ENCODE assay signal across 13 cellular contexts in genomic region chr1:214310010-214310409, GRCh38. TPM values are rescaled to one million over a fixed set of nuclear protein-coding genes. Genes with fewer than 3 reads are reported as not detected.
A peak's percentile ranks its signal among the peaks of the same experiment; 100 is the strongest.
DNase-seq lines count a peak whose midpoint lies in the region; ATAC-seq and TF ChIP-seq lines count a peak whose summit lies in the region.
"Had no signal": no experiment of that assay in that cellular context is flagged by ENCODE, and none has a peak within 500 bp of the region (broad histone marks: within the 10 kb centered on the region; RNA-seq: fewer than 3 reads in every experiment).

No MANE protein-coding gene starts in this region.

- CTCF ChIA-PET in CD8-positive, alpha-beta T cell (lab: Charles Lee) = interaction anchor here (1.8 kb wide), 1 partner anchor 48 kb away, joined by 6 read pairs; no protein-coding TSS in a partner anchor
- CTCF ChIA-PET in RWPE1 (lab: Yijun Ruan, JAX) = no interaction called here

- no peak overlapping the region for H3K27ac Mint-ChIP-seq in CD8-positive, alpha-beta T cell
- no peak overlapping the region for H3K27ac Mint-ChIP-seq in central memory CD8-positive, alpha-beta T cell (ENCODE audit: low read depth)
- H3K27ac Mint-ChIP-seq in type B pancreatic cell = no peak overlapping the region
- H3K27ac Mint-ChIP-seq: HFFc6 had no signal

- no peak for DNase-seq in CD8-positive, alpha-beta T cell
- no peak for DNase-seq in central memory CD8-positive, alpha-beta T cell (ENCODE audit: low spot score in 2 of 2)
- DNase-seq in type B pancreatic cell (ENCODE audit: extremely low spot score, unreplicated experiment) (no peak), kidney glomerular epithelial cell (lab: John Stamatoyannopoulos, UW) (no peak), germinal center (ENCODE audit: low spot score) (no peak), RWPE1 (ENCODE audit: low spot score) (no peak)
- DNase-seq: HFFc6; KG1; NCI-H524 treated with DMSO at 0.1 percent for 48 hours; stimulated activated CD4-positive, alpha-beta T cell treated with anti-CD3 and anti-CD28 coated beads, Interleukin-4, amount 100 ng/mL, for 24 hours had no signal

- TF ChIP-seq CTCF in CD8-positive, alpha-beta T cell (IDR thresholded peaks at IDR 0.05) = no peak
- no peak for TF ChIP-seq CTCF in type B pancreatic cell (conservative IDR thresholded peaks at IDR 0.05)
- TF ChIP-seq CTCF in RWPE1 (conservative IDR thresholded peaks at IDR 0.05; ENCODE audit: low read depth) = no peak

- no peaks in the 10 kb centered on the region for H3K27me3 ChIP-seq in CD8-positive, alpha-beta T cell (ENCODE audit: insufficient read depth, low read length)

- no peaks in the 10 kb centered on the region for H3K9me3 ChIP-seq in CD8-positive, alpha-beta T cell (ENCODE audit: low read length)

- peak overlapping the region; percentile 20 for H3K4me3 Mint-ChIP-seq in CD8-positive, alpha-beta T cell
- H3K4me3 Mint-ChIP-seq in central memory CD8-positive, alpha-beta T cell = peak overlapping the region; percentile 41
- no peak overlapping the region for H3K4me3 Mint-ChIP-seq in type B pancreatic cell
- H3K4me3 Mint-ChIP-seq: HFFc6, neural crest cell had no signal

- H3K36me3 Mint-ChIP-seq in CD8-positive, alpha-beta T cell = peaks cover 17% of the 10 kb centered on the region
- peaks cover 3% of the 10 kb centered on the region for H3K36me3 Mint-ChIP-seq in central memory CD8-positive, alpha-beta T cell (ENCODE audit: insufficient read depth)
- peaks cover 6% of the 10 kb centered on the region for H3K36me3 Mint-ChIP-seq in type B pancreatic cell

- H3K27me3 Mint-ChIP-seq in CD8-positive, alpha-beta T cell (ENCODE audit: low read depth) = no peaks in the 10 kb centered on the region
- H3K27me3 Mint-ChIP-seq in central memory CD8-positive, alpha-beta T cell = no peaks in the 10 kb centered on the region
- no peaks in the 10 kb centered on the region for H3K27me3 Mint-ChIP-seq in type B pancreatic cell

- no peaks in the 10 kb centered on the region for H3K36me3 ChIP-seq in CD8-positive, alpha-beta T cell (ENCODE audit: insufficient read depth, low read length)

- ATAC-seq in CD8-positive, alpha-beta T cell = no peak
- ATAC-seq in GM19438 (IDR thresholded peaks at IDR 0.05; ENCODE audit: low read depth, unreplicated experiment) = peak; percentile 57
- peak; percentile 75 for ATAC-seq in HG03469 (IDR thresholded peaks at IDR 0.05; ENCODE audit: unreplicated experiment)
- no peak for ATAC-seq in central memory CD8-positive, alpha-beta T cell (replicated peaks; ENCODE audit: extremely low read depth, poor library complexity, severe bottlenecking)

- H3K9me3 Mint-ChIP-seq in CD8-positive, alpha-beta T cell = no peaks in the 10 kb centered on the region
- no peaks in the 10 kb centered on the region for H3K9me3 Mint-ChIP-seq in central memory CD8-positive, alpha-beta T cell
- no peaks in the 10 kb centered on the region for H3K9me3 Mint-ChIP-seq in type B pancreatic cell
- H3K9me3 Mint-ChIP-seq: HFFc6, neural crest cell had no signal

- H3K4me1 ChIP-seq in CD8-positive, alpha-beta T cell (ENCODE audit: insufficient read depth, low read length) = peaks cover 8% of the 10 kb centered on the region

- peaks cover 38% of the 10 kb centered on the region for H3K4me1 Mint-ChIP-seq in CD8-positive, alpha-beta T cell (ENCODE audit: low read depth)
- peaks cover 40% of the 10 kb centered on the region for H3K4me1 Mint-ChIP-seq in central memory CD8-positive, alpha-beta T cell
- H3K4me1 Mint-ChIP-seq in type B pancreatic cell (ENCODE audit: unreplicated experiment) = peaks cover 12% of the 10 kb centered on the region

- H3K27ac ChIP-seq in CD8-positive, alpha-beta T cell (ENCODE audit: low read depth, low read length) = no peak overlapping the region
- H3K27ac ChIP-seq in RWPE1 = no peak overlapping the region

- POLR2A ChIA-PET in CD8-positive, alpha-beta T cell (lab: Charles Lee) = no interaction called here
- POLR2A ChIA-PET in RWPE1 (lab: Yijun Ruan, JAX; ENCODE audit: low non-redundant PET) = no interaction called here

- no peak overlapping the region for H3K4me3 ChIP-seq in CD8-positive, alpha-beta T cell (ENCODE audit: low read depth, low read length)

- intact Hi-C loops in CD8-positive, alpha-beta T cell (cut with DNase I, micrococcal nuclease) = loop anchor here in 1 of 2 experiments (2.0 kb wide), 1 partner anchor 31 kb away; no protein-coding TSS in a partner anchor

RNA-seq across cellular contexts. Expression of gene SMYD2, which starts 29.1 kb away (rescaled TPM):
- total RNA-seq in CD8-positive, alpha-beta T cell = 10 to 100 TPM; 12.9 to 14.1 TPM
- total RNA-seq in type B pancreatic cell (ENCODE audit: low replicate concordance) = 24.8 and 35.5 TPM in 2 replicates

Comparison
In these comparisons a context has a peak if more than half of its experiments do, and no peak if none do; other contexts are left out.
1. ATAC-seq: peak in GM19438 (single experiment) and HG03469 (single experiment); none in CD8-positive, alpha-beta T cell (single experiment) and central memory CD8-positive, alpha-beta T cell (single experiment).